Comparison of ENCODE assay signal across 9 cellular contexts in genomic region chr6:118223316-118223715, GRCh38.
DNase-seq lines count a peak whose midpoint lies in the region; ATAC-seq lines count a peak whose summit lies in the region.
"Had no signal": no experiment of that assay in that cellular context is flagged by ENCODE, and none has a peak within 500 bp of the region (broad histone marks: within the 10 kb centered on the region; RNA-seq: fewer than 3 reads in every experiment).

No MANE protein-coding gene starts in this region.

- no peak for ATAC-seq in GM18870 (IDR thresholded peaks at IDR 0.05; ENCODE audit: unreplicated experiment)
- ATAC-seq in HG03469 (IDR thresholded peaks at IDR 0.05; ENCODE audit: unreplicated experiment), result no peak
- ATAC-seq: CD8-positive, alpha-beta T cell had no signal

- peak; percentile 6 for DNase-seq in NCI-H2171 treated with DMSO at 0.1 percent for 48 hours (lab: John Stamatoyannopoulos, UW)
- no peak for DNase-seq in NCI-H2171 (lab: John Stamatoyannopoulos, UW)
- DNase-seq in NCI-H2227 treated with DMSO at 0.1 percent for 48 hours (lab: John Stamatoyannopoulos, UW), result peak; percentile 79
- DNase-seq in NCI-H69 (lab: John Stamatoyannopoulos, UW), result peak; percentile 84
- DNase-seq: Calu3; CD8-positive, alpha-beta T cell; GM23248 had no signal
